33 cellular contexts compared by ENCODE assay signal in the genomic region with DNA sequence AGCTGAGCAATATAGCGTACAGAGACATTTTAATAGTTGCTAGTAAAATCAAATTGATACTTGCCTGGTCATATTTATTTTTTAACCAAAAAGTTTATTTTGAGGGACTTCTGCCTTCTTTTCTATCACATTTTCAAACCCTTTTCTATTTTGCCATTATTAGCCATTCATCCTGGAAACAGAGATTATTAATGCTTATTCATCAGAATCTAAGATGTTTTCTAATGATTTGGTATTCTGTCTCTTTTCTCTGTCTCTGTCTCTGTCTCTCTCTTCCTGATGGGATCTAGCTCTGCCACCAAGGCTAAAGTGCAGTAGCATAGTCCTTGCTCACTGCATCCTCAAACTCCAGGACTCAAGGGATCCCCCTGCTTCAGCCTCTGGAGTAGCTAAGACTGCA.
"Had no signal": no experiment of that assay in that cellular context is flagged by ENCODE, and none has a peak within 500 bp of the region (broad histone marks: within the 10 kb centered on the region; RNA-seq: fewer than 3 reads in every experiment).

No MANE protein-coding gene starts in this region.

- H3K27me3 ChIP-seq: adrenal gland, ascending aorta, body of pancreas, brain microvascular endothelial cell, breast epithelium, cardiac muscle cell had no signal

- H3K4me1 ChIP-seq: adrenal gland, ascending aorta, body of pancreas, breast epithelium had no signal

- FAIRE-seq: astrocyte, bronchial epithelial cell had no signal

- H3K4me3 ChIP-seq: adrenal gland, ascending aorta, body of pancreas, breast epithelium, cardiac muscle cell had no signal

- ATAC-seq: activated naive CD4-positive, alpha-beta T cell treated with anti-CD3 and anti-CD28 coated beads, Interleukin-2, amount 50 U/mL, for 72 hours; activated naive CD8-positive, alpha-beta T cell treated with anti-CD3 and anti-CD28 coated beads, Interleukin-2, amount 50 U/mL, for 24 hours; activated T-cell treated with anti-CD3 and anti-CD28 coated beads, Interleukin-2, amount 50 U/mL, for 4 hours; activated T-cell treated with anti-CD3 and anti-CD28 coated beads, Interleukin-2, amount 50 U/mL, for 72 hours; activated T-helper 17 cell treated with anti-CD3 and anti-CD28 coated beads, Interleukin-2, amount 50 U/mL, for 72 hours; body of pancreas had no signal

- H3K27ac ChIP-seq: adrenal gland, ascending aorta, body of pancreas, brain microvascular endothelial cell, breast epithelium, cardiac muscle cell had no signal

- H3K9me3 ChIP-seq: adrenal gland, ascending aorta, body of pancreas, breast epithelium had no signal

- DNase-seq: activated effector memory CD4-positive, alpha-beta T cell treated with anti-CD3 and anti-CD28 coated beads, Interleukin-2, amount 50 U/mL, for 16 hours; activated effector memory CD4-positive, alpha-beta T cell treated with Interleukin-2 at 50 U/mL for 16 hours; activated gamma-delta T cell; activated gamma-delta T cell treated with Interleukin-2 at 50 U/mL for 16 hours; activated naive CD4-positive, alpha-beta T cell; activated naive CD4-positive, alpha-beta T cell treated with anti-CD3 and anti-CD28 coated beads for 36 hours; activated naive CD4-positive, alpha-beta T cell treated with anti-CD3 and anti-CD28 coated beads, Interleukin-2, amount 10 ng/mL, durations not matched to agents 7 days and 5 days; activated naive CD4-positive, alpha-beta T cell treated with anti-CD3 and anti-CD28 coated beads, Interleukin-2, amount 50 U/mL, for 16 hours; activated naive CD4-positive, alpha-beta T cell treated with Interleukin-2 at 50 U/mL for 16 hours; activated naive CD8-positive, alpha-beta T cell treated with anti-CD3 and anti-CD28 coated beads for 36 hours; activated naive CD8-positive, alpha-beta T cell treated with anti-CD3 and anti-CD28 coated beads, Interleukin-2, amount 10 ng/mL, durations not matched to agents 7 days and 5 days; activated naive CD8-positive, alpha-beta T cell treated with anti-CD3 and anti-CD28 coated beads, Interleukin-2, amount 50 U/mL, for 24 hours; activated T-cell treated with anti-CD3 and anti-CD28 coated beads, Interleukin-2, amount 50 U/mL, for 24 hours; activated T-cell treated with anti-CD3 and anti-CD28 coated beads, Interleukin-2, amount 50 U/mL, for 4 hours; activated T-cell treated with anti-CD3 and anti-CD28 coated beads, Interleukin-2, amount 50 U/mL, for 48 hours; activated T-cell treated with anti-CD3 and anti-CD28 coated beads, Interleukin-2, amount 50 U/mL, for 72 hours; adrenal gland; amniotic stem cell; amygdala; anterior cingulate cortex; aorta; body of pancreas; brain microvascular endothelial cell; caudate nucleus; central memory CD4-positive, alpha-beta T cell; cerebellar nuclear complex had no signal

- H3K36me3 ChIP-seq: adrenal gland, ascending aorta, brain microvascular endothelial cell, breast epithelium, cardiac muscle cell had no signal
